Comparison of ENCODE assay signal across 1 cellular context in genomic region chr13:75443356-75443958, GRCh38.
TF ChIP-seq lines count a peak whose summit lies in the region.

No MANE protein-coding gene starts in this region.

TF ChIP-seq in HEK293, 187 proteins besides CTCF, POLR2A, EP300 and RAD21:
- TF ChIP-seq ZNF362 (tag by site-specific recombination; IDR thresholded peaks at IDR 0.05) (0 out of 2 replicates have a peak, but pooled peaks have one; percentile 34), ZNF391 (tag by site-specific recombination; IDR thresholded peaks at IDR 0.05; ENCODE audit: borderline replicate concordance, low read depth) (no peak)
